In genomic region chr15:79157631-79158592, GRCh38 we compare ENCODE assay signal across 17 cellular contexts.
"Had no signal": no experiment of that assay in that cellular context is flagged by ENCODE, and none has a peak within 500 bp of the region (broad histone marks: within the 10 kb centered on the region; RNA-seq: fewer than 3 reads in every experiment).

No MANE protein-coding gene starts in this region.

- ATAC-seq: activated CD8-positive, alpha-beta T cell treated with anti-CD3 and anti-CD28 coated beads, Interleukin-2, amount 10 ng/mL, durations not matched to agents 7 days and 5 days; left colon; mucosa of descending colon; naive thymus-derived CD8-positive, alpha-beta T cell had no signal

- H3K4me1 Mint-ChIP-seq: naive thymus-derived CD8-positive, alpha-beta T cell had no signal

- H3K4me3 Mint-ChIP-seq: activated CD8-positive, alpha-beta T cell treated with anti-CD3 and anti-CD28 coated beads, Interleukin-2, amount 10 ng/mL, durations not matched to agents 7 days and 5 days; activated T-helper 1 cell treated with anti-CD3 and anti-CD28 coated beads, Interleukin-12 subunit alpha, Interleukin-12 subunit beta, Interleukin-2, Interleukin-4 antibody, amounts not matched to agents 30 ng/mL and 10 ng/mL and 1 ng/mL, durations not matched to agents 14 hours and 24 hours and 36 hours; naive thymus-derived CD8-positive, alpha-beta T cell; stimulated activated naive CD8-positive, alpha-beta T cell treated with anti-CD3 and anti-CD28 coated beads, Interleukin-15, Interleukin-2, amounts not matched to agents 100 ng/mL and 50 ng/mL, for 24 hours had no signal

- H3K27me3 Mint-ChIP-seq: stimulated activated naive CD8-positive, alpha-beta T cell treated with anti-CD3 and anti-CD28 coated beads, Interleukin-15, Interleukin-2, amounts not matched to agents 100 ng/mL and 50 ng/mL, for 24 hours had no signal

- H3K36me3 Mint-ChIP-seq: naive thymus-derived CD8-positive, alpha-beta T cell had no signal

- H3K4me3 ChIP-seq: coronary artery, mucosa of descending colon, thoracic aorta, vagina had no signal

- H3K9me3 ChIP-seq: mucosa of descending colon, thoracic aorta, vagina had no signal

- DNase-seq: activated CD4-positive, alpha-beta T cell treated with anti-CD3 and anti-CD28 coated beads for 48 hours; activated CD8-positive, alpha-beta memory T cell treated with anti-CD3 and anti-CD28 coated beads, Interleukin-2, amount 50 U/mL, for 48 hours; activated CD8-positive, alpha-beta T cell treated with anti-CD3 and anti-CD28 coated beads, Interleukin-2, amount 10 ng/mL, durations not matched to agents 7 days and 5 days; activated naive CD4-positive, alpha-beta T cell; central memory CD4-positive, alpha-beta T cell; effector CD8-positive, alpha-beta T cell; left colon; mucosa of descending colon; naive thymus-derived CD8-positive, alpha-beta T cell; stimulated activated CD4-positive, alpha-beta T cell treated with anti-CD3 and anti-CD28 coated beads, Interleukin-12 subunit alpha, Interleukin-12 subunit beta, amount 100 ng/mL, for 4 hours; T1000 had no signal

- H3K4me1 ChIP-seq: vagina had no signal

- H3K27ac Mint-ChIP-seq: activated CD8-positive, alpha-beta T cell treated with anti-CD3 and anti-CD28 coated beads, Interleukin-2, amount 10 ng/mL, durations not matched to agents 7 days and 5 days; activated T-helper 1 cell treated with anti-CD3 and anti-CD28 coated beads, Interleukin-12 subunit alpha, Interleukin-12 subunit beta, Interleukin-2, Interleukin-4 antibody, amounts not matched to agents 30 ng/mL and 10 ng/mL and 1 ng/mL, durations not matched to agents 14 hours and 24 hours and 36 hours; stimulated activated naive CD8-positive, alpha-beta T cell treated with anti-CD3 and anti-CD28 coated beads, Interleukin-15, Interleukin-2, amounts not matched to agents 100 ng/mL and 50 ng/mL, for 24 hours had no signal

- H3K9me3 Mint-ChIP-seq: activated T-helper 1 cell treated with anti-CD3 and anti-CD28 coated beads, Interleukin-12 subunit alpha, Interleukin-12 subunit beta, Interleukin-2, Interleukin-4 antibody, amounts not matched to agents 30 ng/mL and 10 ng/mL and 1 ng/mL, durations not matched to agents 14 hours and 24 hours and 36 hours; naive thymus-derived CD8-positive, alpha-beta T cell; stimulated activated naive CD8-positive, alpha-beta T cell treated with anti-CD3 and anti-CD28 coated beads, Interleukin-15, Interleukin-2, amounts not matched to agents 100 ng/mL and 50 ng/mL, for 24 hours had no signal

- H3K27me3 ChIP-seq: vagina had no signal

- H3K27ac ChIP-seq: coronary artery, epithelial cell of prostate, thoracic aorta, vagina had no signal

- H3K36me3 ChIP-seq: thoracic aorta, vagina had no signal
